In genomic region chr11:120229451-120230424, GRCh38 we compare ENCODE assay signal across 9 cellular contexts. TPM values are rescaled to one million over a fixed set of nuclear protein-coding genes. Genes with fewer than 3 reads are reported as not detected.
DNase-seq lines count a peak whose midpoint lies in the region; ATAC-seq and TF ChIP-seq lines count a peak whose summit lies in the region.
"Had no signal": no experiment of that assay in that cellular context is flagged by ENCODE, and none has a peak within 500 bp of the region (broad histone marks: within the 10 kb centered on the region; RNA-seq: fewer than 3 reads in every experiment).

No MANE protein-coding gene starts in this region.

- H3K4me3 ChIP-seq in AG04450 (ENCODE audit: low read depth, low read length) (no peak overlapping the region), SJCRH30 (no peak overlapping the region)

- H3K9me3 ChIP-seq in AG04450 (ENCODE audit: control insufficient read depth, insufficient read depth, low read length): no peaks in the 10 kb centered on the region
- no peaks in the 10 kb centered on the region for H3K9me3 ChIP-seq in SJCRH30 (replicated peaks)

- H3K36me3 ChIP-seq in SJCRH30: no peaks in the 10 kb centered on the region

- H3K27me3 ChIP-seq in AG04450 (ENCODE audit: control insufficient read depth, insufficient read depth, low read length) (peaks cover 16% of the 10 kb centered on the region), SJCRH30 (no peaks in the 10 kb centered on the region)

- in situ Hi-C loops in GM13976 (cut with MboI; ENCODE audit: low sequenced_read_pairs, unreplicated experiment): loop anchor here (5.0 kb wide), 2 partner anchors 57 to 73 kb away; no protein-coding TSS in a partner anchor

- CTCF ChIA-PET in AG04450 (lab: Charles Lee): interaction anchor here (0.5 to 9.5 kb wide), 18 partner anchors 10 to 738 kb away, joined by 3 to 148 read pairs (median 4); partner anchors contain the start of gene POU2F3

- no peak for ATAC-seq in HG03460 (IDR thresholded peaks at IDR 0.05; ENCODE audit: unreplicated experiment)

- peaks cover 4% of the 10 kb centered on the region; the same call in 1 of the 2 replicates for H3K4me1 ChIP-seq in SJCRH30

- POLR2A ChIA-PET in AG04450 (lab: Yijun Ruan, JAX): no interaction called here

- DNase-seq in AG04450 (ENCODE audit: low read depth, low spot score) (no peak), GM13976 (ENCODE audit: low spot score) (peak; percentile 58), kidney tubule cell (ENCODE audit: low spot score) (peak; percentile 33), NCI-H748 (lab: John Stamatoyannopoulos, UW; ENCODE audit: unreplicated experiment) (no peak), SJCRH30 (no peak)
- DNase-seq in activated CD4-positive, alpha-beta T cell treated with anti-CD3 and anti-CD28 coated beads, Interleukin-2, amount 50 U/mL, for 48 hours: peak; percentile 20 to 41
- no peak for DNase-seq in stimulated activated CD4-positive, alpha-beta T cell treated with anti-CD3 and anti-CD28 coated beads, Interleukin-2, amount 100 ng/mL, for 24 hours
- DNase-seq: activated naive CD8-positive, alpha-beta T cell treated with anti-CD3 and anti-CD28 coated beads, Interleukin-2, amount 10 ng/mL, durations not matched to agents 7 days and 5 days had no signal

- TF ChIP-seq CTCF in AG04450 (IDR thresholded peaks at IDR 0.05; ENCODE audit: low read depth, low read length) (peak; percentile 72), GM13976 (IDR thresholded peaks at IDR 0.05; ENCODE audit: borderline replicate concordance, control extremely low read depth, extremely low read depth, insufficient read depth, missing control alignments) (peak; percentile 55)

- H3K27ac ChIP-seq in AG04450 (ENCODE audit: low read depth, low read length): peak overlapping the region; percentile 21
- H3K27ac ChIP-seq in SJCRH30: no peak overlapping the region

RNA-seq across cellular contexts. Expression of gene POU2F3, which starts 10.2 kb away (rescaled TPM):
- polyA plus RNA-seq in AG04450 (2011; rRNA removed): 0.05 TPM in 1 of 2 replicates, not detected in the other
- polyA minus RNA-seq in AG04450 (2011; rRNA and poly(A)+ RNA removed): not detected in 2 replicates
- not detected in 2 replicates for total RNA-seq in SJCRH30 (2014; rRNA removed; shearing (Covaris generic))
- total RNA-seq: activated naive CD8-positive, alpha-beta T cell treated with anti-CD3 and anti-CD28 coated beads, Interleukin-2, amount 10 ng/mL, durations not matched to agents 7 days and 5 days had no signal

RNA-seq across cellular contexts. Expression of gene OAF, which starts 18.9 kb away (rescaled TPM):
- 26.6 and 37.0 TPM in 2 replicates for polyA plus RNA-seq in AG04450 (2011; rRNA removed)
- polyA minus RNA-seq in AG04450 (2011; rRNA and poly(A)+ RNA removed): 17.3 and 23.6 TPM in 2 replicates
- total RNA-seq in SJCRH30 (2014; rRNA removed; shearing (Covaris generic)): 10.6 and 11.2 TPM in 2 replicates

Comparison
In these comparisons a context has a peak if more than half of its experiments do, and no peak if none do; other contexts are left out.
1. DNase-seq: peak in GM13976 (single experiment), activated CD4-positive, alpha-beta T cell treated with anti-CD3 and anti-CD28 coated beads, Interleukin-2, amount 50 U/mL, for 48 hours (2 of 2) and kidney tubule cell (single experiment); none in AG04450 (single experiment), NCI-H748 (single experiment), stimulated activated CD4-positive, alpha-beta T cell treated with anti-CD3 and anti-CD28 coated beads, Interleukin-2, amount 100 ng/mL, for 24 hours (0 of 2) and SJCRH30 (0 of 2).